27 cellular contexts compared by ENCODE assay signal in genomic region chr14:22630486-22630885, GRCh38. TPM values are rescaled to one million over a fixed set of nuclear protein-coding genes. Genes with fewer than 3 reads are reported as not detected.
A peak's percentile ranks its signal among the peaks of the same experiment; 100 is the strongest.
DNase-seq lines count a peak whose midpoint lies in the region; FAIRE-seq and TF ChIP-seq lines count a peak whose summit lies in the region.
"Had no signal": no experiment of that assay in that cellular context is flagged by ENCODE, and none has a peak within 500 bp of the region (broad histone marks: within the 10 kb centered on the region; RNA-seq: fewer than 3 reads in every experiment).

No MANE protein-coding gene starts in this region.

- no peak overlapping the region for H2BK120ac ChIP-seq in mesenchymal stem cell (ENCODE audit: low read depth, low read length)

- H3K27ac ChIP-seq in AG04450 (ENCODE audit: low read depth, low read length) (no peak overlapping the region), GM23248 (no peak overlapping the region; the same call in 1 of the 2 replicates), mesenchymal stem cell (ENCODE audit: low read length, poor library complexity, severe bottlenecking) (no peak overlapping the region)
- H3K27ac ChIP-seq: cardiac muscle cell, esophagus squamous epithelium, heart left ventricle, Peyer's patch, SJSA1 had no signal

- H3K9me3 ChIP-seq in AG04450 (ENCODE audit: control insufficient read depth, insufficient read depth, low read length) (no peaks in the 10 kb centered on the region), GM23248 (ENCODE audit: low read depth) (no peaks in the 10 kb centered on the region), mesenchymal stem cell (ENCODE audit: control insufficient read depth, low read length) (no peaks in the 10 kb centered on the region)
- H3K9me3 ChIP-seq: esophagus squamous epithelium, heart left ventricle, Peyer's patch, SJSA1 had no signal

- no peak overlapping the region for H3K18ac ChIP-seq in mesenchymal stem cell (ENCODE audit: low read depth in 1 of 2, low read length in 2 of 2)

- H2AFZ ChIP-seq in GM23248 (no peak overlapping the region), mesenchymal stem cell (ENCODE audit: low read depth, low read length) (no peak overlapping the region)

- no peak overlapping the region for H2BK12ac ChIP-seq in mesenchymal stem cell (ENCODE audit: low read length in 2 of 2)

- in situ Hi-C loops in GM23248 (cut with MboI), result no loop called here

- POLR2A ChIA-PET in AG04450 (lab: Yijun Ruan, JAX), result no interaction called here

- no peak overlapping the region for H3K14ac ChIP-seq in mesenchymal stem cell (ENCODE audit: low read length in 2 of 2)

- no peak overlapping the region for H2AK5ac ChIP-seq in mesenchymal stem cell (ENCODE audit: low read length, severe bottlenecking)

- no peaks in the 10 kb centered on the region for H3K79me1 ChIP-seq in mesenchymal stem cell (replicated peaks; ENCODE audit: low read length, poor library complexity, severe bottlenecking)

- 19 to 24% methylated on average over 2 of the region's 2 CpGs for WGBS in GM23248 (ENCODE audit: low coverage in 1 of 2, low lambda C conversion rate in 2 of 2, missing lambda C conversion rate in 2 of 2), 2 experiments
- WGBS in mesenchymal stem cell, result 82% methylated on average over 2 of the region's 2 CpGs

- CTCF ChIA-PET in AG04450 (lab: Charles Lee), result no interaction called here

- no peak overlapping the region for H3K4ac ChIP-seq in mesenchymal stem cell (ENCODE audit: low read depth in 1 of 2, low read length in 2 of 2)

- H3K4me3 ChIP-seq in AG04450 (ENCODE audit: low read depth, low read length) (no peak overlapping the region), GM23248 (no peak overlapping the region), mesenchymal stem cell (ENCODE audit: insufficient read depth in 1 of 2, low read depth in 1 of 2, low read length in 2 of 2) (no peak overlapping the region)
- H3K4me3 ChIP-seq: cardiac muscle cell, esophagus squamous epithelium, heart left ventricle, Peyer's patch, SJSA1 had no signal

- FAIRE-seq in D721Med (lab: Jason Lieb, UNC), result no peak
- FAIRE-seq: small intestine had no signal

- no peak for TF ChIP-seq CTCF in AG04450 (IDR thresholded peaks at IDR 0.05; ENCODE audit: low read depth, low read length)
- TF ChIP-seq CTCF in D721Med (IDR thresholded peaks at IDR 0.05; ENCODE audit: insufficient read depth, missing control alignments), result no peak

- no peaks in the 10 kb centered on the region for H3K36me3 ChIP-seq in GM23248 (ENCODE audit: low read depth)
- H3K36me3 ChIP-seq in mesenchymal stem cell (ENCODE audit: control insufficient read depth in 1 of 2, insufficient read depth in 2 of 2, low read depth in 1 of 2, low read length in 2 of 2), result no peaks in the 10 kb centered on the region
- H3K36me3 ChIP-seq: cardiac muscle cell, esophagus squamous epithelium, heart left ventricle, Peyer's patch, SJSA1 had no signal

- H3K27me3 ChIP-seq in AG04450 (ENCODE audit: control insufficient read depth, insufficient read depth, low read length) (peaks cover 4% of the 10 kb centered on the region), GM23248 (replicated peaks; ENCODE audit: insufficient read depth) (no peaks in the 10 kb centered on the region), mesenchymal stem cell (ENCODE audit: control insufficient read depth in 1 of 2, insufficient read depth in 1 of 2, low read length in 2 of 2) (peaks cover 0 to 4% of the 10 kb centered on the region in 2 experiments)
- H3K27me3 ChIP-seq: cardiac muscle cell, esophagus squamous epithelium, Peyer's patch, SJSA1 had no signal

- no peak overlapping the region for H4K91ac ChIP-seq in mesenchymal stem cell (ENCODE audit: low read length)

- H3K4me2 ChIP-seq in GM23248 (ENCODE audit: unreplicated experiment), result no peak overlapping the region
- no peak overlapping the region for H3K4me2 ChIP-seq in mesenchymal stem cell (ENCODE audit: low read length, poor library complexity, severe bottlenecking)

- H2BK5ac ChIP-seq in mesenchymal stem cell (ENCODE audit: low read depth, low read length, poor library complexity, severe bottlenecking), result no peak overlapping the region

- H4K20me1 ChIP-seq in GM23248 (ENCODE audit: insufficient read depth), result no peaks in the 10 kb centered on the region

- DNase-seq in AG04450 (ENCODE audit: low read depth, low spot score) (peak; percentile 59), GM23248 (peak; percentile 81), astrocyte of the hippocampus (ENCODE audit: low read depth, low spot score) (peak; percentile 87), fibroblast of the conjunctiva (ENCODE audit: low read depth) (peak; percentile 48), D721Med (ENCODE audit: insufficient read length, low spot score) (no peak), NCI-H1092 (lab: John Stamatoyannopoulos, UW) (no peak), mesenchymal stem cell (no peak), NCI-H82 treated with DMSO at 0.1 percent for 48 hours (lab: John Stamatoyannopoulos, UW; ENCODE audit: unreplicated experiment) (no peak)
- DNase-seq: 8988T; activated CD8-positive, alpha-beta T cell treated with anti-CD3 and anti-CD28 coated beads, Interleukin-2, amount 10 ng/mL, durations not matched to agents 7 days and 5 days; activated gamma-delta T cell treated with Interleukin-2 at 50 U/mL for 16 hours; activated naive CD8-positive, alpha-beta T cell treated with anti-CD3 and anti-CD28 coated beads, Interleukin-2, amount 50 U/mL, for 24 hours; EL; esophagus squamous epithelium; heart left ventricle; HFFc6; KBM-7; mammary epithelial cell; NCI-H524; nucleus accumbens; Peyer's patch; small intestine; stimulated activated CD4-positive, alpha-beta T cell treated with anti-CD3 and anti-CD28 coated beads, Interleukin-1b, Interleukin-23, amount 100 ng/mL, for 48 hours; T-cell had no signal

- no peaks in the 10 kb centered on the region for H3F3A ChIP-seq in GM23248 (ENCODE audit: insufficient read depth)

- H3K79me2 ChIP-seq in GM23248 (ENCODE audit: insufficient read depth), result no peaks in the 10 kb centered on the region

- no peaks in the 10 kb centered on the region for H3K4me1 ChIP-seq in GM23248 (ENCODE audit: insufficient read depth)
- H3K4me1 ChIP-seq in mesenchymal stem cell (ENCODE audit: control insufficient read depth, insufficient read depth, low read depth, low read length), result no peaks in the 10 kb centered on the region
- H3K4me1 ChIP-seq: esophagus squamous epithelium, heart left ventricle had no signal

- H3K9ac ChIP-seq in GM23248, result no peak overlapping the region
- no peak overlapping the region for H3K9ac ChIP-seq in mesenchymal stem cell (ENCODE audit: low read length)

- H4K8ac ChIP-seq in mesenchymal stem cell (ENCODE audit: low read length), result no peak overlapping the region

- H2BK15ac ChIP-seq in mesenchymal stem cell (ENCODE audit: low read depth, poor library complexity, severe bottlenecking), result no peak overlapping the region

- H3K23ac ChIP-seq in mesenchymal stem cell (ENCODE audit: low read length in 2 of 2), result no peak overlapping the region

- H3K9me2 ChIP-seq in GM23248 (ENCODE audit: insufficient read depth), result no peaks in the 10 kb centered on the region

RNA-seq across cellular contexts. Expression of gene OR6J1, which starts 13.7 kb away (rescaled TPM):
- polyA plus RNA-seq in AG04450 (2011; rRNA removed), result not detected in 2 replicates
- polyA minus RNA-seq in AG04450 (2011; rRNA and poly(A)+ RNA removed), result not detected in 2 replicates
- not detected in 2 replicates for total RNA-seq in GM23248 (2014; rRNA removed; shearing (Covaris generic))
- not detected in 2 replicates for polyA plus RNA-seq in GM23248 (2016; fragmentation: Nextera tagmentation; extraction: Ambion mirVana)
- not detected for polyA plus RNA-seq in mesenchymal stem cell (2013, experiment 1 of 2)
- not detected for polyA plus RNA-seq in mesenchymal stem cell (2013, experiment 2 of 2)
- total RNA-seq: activated CD8-positive, alpha-beta T cell treated with anti-CD3 and anti-CD28 coated beads, Interleukin-2, amount 10 ng/mL, durations not matched to agents 7 days and 5 days; cardiac muscle cell; esophagus squamous epithelium; HFFc6; HT-29; mammary epithelial cell; SJSA1; T-cell had no signal
- polyA plus RNA-seq: cardiac muscle cell, heart left ventricle, mammary epithelial cell, small intestine had no signal

RNA-seq across cellular contexts. Expression of gene ABHD4, which starts 32.4 kb away (rescaled TPM):
- polyA plus RNA-seq in AG04450 (2011; rRNA removed) (42.1 and 49.4 TPM in 2 replicates), GM23248 (2016; fragmentation: Nextera tagmentation; extraction: Ambion mirVana) (26.5 and 27.8 TPM in 2 replicates)
- 39.7 and 44.9 TPM in 2 replicates for polyA minus RNA-seq in AG04450 (2011; rRNA and poly(A)+ RNA removed)
- total RNA-seq in GM23248 (2014; rRNA removed; shearing (Covaris generic)), result 15.2 and 16.8 TPM in 2 replicates
- 32.7 TPM for polyA plus RNA-seq in mesenchymal stem cell (2013, experiment 1 of 2)
- 32.8 TPM for polyA plus RNA-seq in mesenchymal stem cell (2013, experiment 2 of 2)

RNA-seq across cellular contexts. Expression of gene DAD1, which starts 41.5 kb away (rescaled TPM):
- polyA plus RNA-seq in AG04450 (2011; rRNA removed), result 420 and 467 TPM in 2 replicates
- 143 and 159 TPM in 2 replicates for polyA minus RNA-seq in AG04450 (2011; rRNA and poly(A)+ RNA removed)
- total RNA-seq in GM23248 (2014; rRNA removed; shearing (Covaris generic)), result 369 and 375 TPM in 2 replicates
- 637 and 653 TPM in 2 replicates for polyA plus RNA-seq in GM23248 (2016; fragmentation: Nextera tagmentation; extraction: Ambion mirVana)
- polyA plus RNA-seq in mesenchymal stem cell (2013, experiment 1 of 2), result 348 TPM
- polyA plus RNA-seq in mesenchymal stem cell (2013, experiment 2 of 2), result 351 TPM

Comparison
In these comparisons a context has a peak if more than half of its experiments do, and no peak if none do; other contexts are left out.
1. DNase-seq: peak in AG04450 (single experiment), GM23248 (single experiment), astrocyte of the hippocampus (single experiment) and fibroblast of the conjunctiva (single experiment); none in D721Med (single experiment), NCI-H1092 (single experiment), mesenchymal stem cell (single experiment) and NCI-H82 treated with DMSO at 0.1 percent for 48 hours (single experiment).